In genomic region chr16:4315185-4316102, GRCh38 we compare ENCODE assay signal across 7 cellular contexts. TPM values are rescaled to one million over a fixed set of nuclear protein-coding genes. Genes with fewer than 3 reads are reported as not detected.
DNase-seq lines count a peak whose midpoint lies in the region; ATAC-seq, FAIRE-seq and TF ChIP-seq lines count a peak whose summit lies in the region.

TSS of gene GLIS2 (plus strand) at chr16:4316067. CDS start at chr16:4332281, 16,214 bp downstream.

- H3F3A ChIP-seq in MM.1S (ENCODE audit: insufficient read depth, low read length), result 0 out of 2 replicates have a peak, but pooled peaks cover 5% of the 10 kb centered on the region

- H4K20me1 ChIP-seq in MM.1S (ENCODE audit: insufficient read depth, low read length) (no peaks in the 10 kb centered on the region), endothelial cell of umbilical vein (replicated peaks; ENCODE audit: control insufficient read depth, extremely low read depth, insufficient read depth, low read length) (no peaks in the 10 kb centered on the region)

- peak; percentile 72 for DNase-seq in G401 (ENCODE audit: low spot score)
- peak; percentile 39 for DNase-seq in MM.1S
- peak; percentile 60 for DNase-seq in endothelial cell of umbilical vein (ENCODE audit: low read depth, low spot score)
- DNase-seq in midbrain (lab: John Stamatoyannopoulos, UW), result peak; percentile 49

- no peak within 1 kb of the TSS for H3K27ac ChIP-seq in MM.1S (ENCODE audit: low read length)
- H3K27ac ChIP-seq in VCaP, result peak within 1 kb of the TSS; percentile 71
- peak within 1 kb of the TSS; percentile 22 for H3K27ac ChIP-seq in endothelial cell of umbilical vein (ENCODE audit: insufficient read depth, low read depth, low read length)
- peak within 1 kb of the TSS; percentile 80 for H3K27ac ChIP-seq in urinary bladder (ENCODE audit: low read depth)

- H2AFZ ChIP-seq in MM.1S (ENCODE audit: low read length) (peak within 1 kb of the TSS; percentile 61), endothelial cell of umbilical vein (ENCODE audit: low read depth, low read length) (peak within 1 kb of the TSS; percentile 84)

- H3K4me1 ChIP-seq in MM.1S (ENCODE audit: low read length), result 0 out of 2 replicates have a peak, but pooled peaks cover 14% of the 10 kb centered on the region
- peaks cover 21% of the 10 kb centered on the region for H3K4me1 ChIP-seq in endothelial cell of umbilical vein (ENCODE audit: control insufficient read depth, extremely low read depth, insufficient read depth, low read length)
- H3K4me1 ChIP-seq in urinary bladder (ENCODE audit: insufficient read depth), result peaks cover under 1% of the 10 kb centered on the region

- under 1% methylated on average over 103 of the region's 114 CpGs for WGBS in urinary bladder

- FAIRE-seq in endothelial cell of umbilical vein (lab: Jason Lieb, UNC), result peak; percentile 62

- H3K9me3 ChIP-seq in MM.1S (replicated peaks; ENCODE audit: insufficient read depth, low read length), result no peaks in the 10 kb centered on the region
- no peaks in the 10 kb centered on the region for H3K9me3 ChIP-seq in endothelial cell of umbilical vein (replicated peaks; ENCODE audit: control insufficient read depth, insufficient read depth, low read length)

- H3K79me2 ChIP-seq in MM.1S (ENCODE audit: low read length) (no peaks in the 10 kb centered on the region), endothelial cell of umbilical vein (ENCODE audit: control insufficient read depth, insufficient read depth, low read length) (peaks cover 36% of the 10 kb centered on the region)

- TF ChIP-seq CTCF in MM.1S (IDR thresholded peaks at IDR 0.05; ENCODE audit: low read length) (no peak), VCaP (conservative IDR thresholded peaks at IDR 0.05) (no peak), endothelial cell of umbilical vein (IDR thresholded peaks at IDR 0.05; ENCODE audit: extremely low read depth in 1 of 2, insufficient read depth in 1 of 2, low read depth in 1 of 2, low read length in 2 of 2) (no peak)

- CTCF ChIA-PET in endothelial cell of umbilical vein (lab: Charles Lee), result interaction anchor here (0.6 to 6.0 kb wide), 11 partner anchors 9 to 115 kb away, joined by 3 to 73 read pairs (median 5); partner anchors contain the start of gene TFAP4

- intact Hi-C loops in endothelial cell of umbilical vein (cut with micrococcal nuclease), result loop anchor here (1.0 to 2.0 kb wide), 3 partner anchors 8 to 43 kb away; partner anchors contain the start of gene TFAP4

- H3K4me2 ChIP-seq in MM.1S (ENCODE audit: low read depth, low read length) (peak within 1 kb of the TSS; percentile 88), endothelial cell of umbilical vein (ENCODE audit: insufficient read depth, low read length) (peak within 1 kb of the TSS; percentile 59)

- H3K36me3 ChIP-seq in MM.1S (replicated peaks; ENCODE audit: insufficient read depth, low read length) (no peaks in the 10 kb centered on the region), endothelial cell of umbilical vein (ENCODE audit: control insufficient read depth in 2 of 2, extremely low read depth in 1 of 2, insufficient read depth in 2 of 2, low read length in 2 of 2) (no peaks in the 10 kb centered on the region), urinary bladder (ENCODE audit: insufficient read depth) (no peaks in the 10 kb centered on the region)

- peak within 1 kb of the TSS; percentile 64 for H3K4me3 ChIP-seq in MM.1S (ENCODE audit: low read length)
- H3K4me3 ChIP-seq in endothelial cell of umbilical vein (replicated peaks in 1 of 3; ENCODE audit: insufficient read depth in 1 of 3, low read depth in 1 of 3, low read length in 3 of 3), result peak within 1 kb of the TSS; percentile 56 to 77 (median 59)
- peak within 1 kb of the TSS; percentile 71 for H3K4me3 ChIP-seq in urinary bladder (ENCODE audit: low read depth, low read length)

- dilution Hi-C loops in endothelial cell of umbilical vein (cut with MboI; ENCODE audit: extremely low pct_ligation_motif_present, low sequenced_read_pairs), result no loop called here

- ATAC-seq in HG02885 (IDR thresholded peaks at IDR 0.05; ENCODE audit: poor library complexity, unreplicated experiment), result no peak

- in situ Hi-C loops in G401 (cut with HindIII; ENCODE audit: low sequenced_read_pairs), result no loop called here

- H3K27me3 ChIP-seq in MM.1S (replicated peaks; ENCODE audit: insufficient read depth, low read length), result peaks cover 49% of the 10 kb centered on the region
- no peaks in the 10 kb centered on the region for H3K27me3 ChIP-seq in endothelial cell of umbilical vein (ENCODE audit: control insufficient read depth in 2 of 2, insufficient read depth in 2 of 2, low read length in 2 of 2)

- no peaks in the 10 kb centered on the region for H3K9me2 ChIP-seq in MM.1S (replicated peaks; ENCODE audit: insufficient read depth, low read length)

- TF ChIP-seq POLR2A in endothelial cell of umbilical vein (IDR thresholded peaks at IDR 0.05; ENCODE audit: low read depth, low read length), result no peak

- H3K9me1 ChIP-seq in endothelial cell of umbilical vein (replicated peaks; ENCODE audit: control insufficient read depth, extremely low read depth, insufficient read depth, low read length), result no peaks in the 10 kb centered on the region

- POLR2A ChIA-PET in endothelial cell of umbilical vein (lab: Charles Lee), result interaction anchor here (0.9 kb wide), 1 partner anchor 42 kb away, joined by 5 read pairs; the partner anchor contains the start of gene TFAP4

- H3K9ac ChIP-seq in MM.1S (ENCODE audit: low read length) (no peak within 1 kb of the TSS), endothelial cell of umbilical vein (replicated peaks; ENCODE audit: extremely low read depth, insufficient read depth, low read length) (peak within 1 kb of the TSS; percentile 53)

- no TSS peak for BruUV-seq in endothelial cell of umbilical vein (replicated peaks; lab: Mats Ljungman, UMichigan)

TF ChIP-seq in endothelial cell of umbilical vein, 7 proteins besides CTCF, POLR2A, EP300 and RAD21:
- no peak for TF ChIP-seq JUN (IDR thresholded peaks at IDR 0.05; ENCODE audit: borderline replicate concordance, insufficient read depth, insufficient read length, low read depth)
- TF ChIP-seq POLR2AphosphoS5 (IDR thresholded peaks at IDR 0.05; ENCODE audit: insufficient read depth, low read depth, low read length), result peak; percentile 58

RNA-seq across cellular contexts. Expression of gene GLIS2, which starts in this region (rescaled TPM):
- total RNA-seq in G401 (2014; rRNA removed; shearing (Covaris generic)), result 0.44 and 0.80 TPM in 2 replicates
- 10.1 and 11.3 TPM in 2 replicates for total RNA-seq in endothelial cell of umbilical vein
- 4.6 and 5.1 TPM in 2 replicates for polyA plus RNA-seq in endothelial cell of umbilical vein
- 5.2 and 7.1 TPM in 2 replicates for polyA plus RNA-seq in endothelial cell of umbilical vein (2011; cell fraction: cytosol; rRNA removed)
- polyA plus RNA-seq in endothelial cell of umbilical vein (2011; cell fraction: nucleus; rRNA removed), result 4.7 and 5.8 TPM in 2 replicates
- 7.3 and 11.8 TPM in 2 replicates for polyA plus RNA-seq in endothelial cell of umbilical vein (2012)
- 2.0 and 3.2 TPM in 2 replicates for polyA minus RNA-seq in endothelial cell of umbilical vein
- polyA minus RNA-seq in endothelial cell of umbilical vein (2011; cell fraction: cytosol; rRNA and poly(A)+ RNA removed), result 7.5 TPM
- 1.0 and 2.9 TPM in 2 replicates for polyA minus RNA-seq in endothelial cell of umbilical vein (2011; cell fraction: nucleus; rRNA and poly(A)+ RNA removed)
- 6.1 TPM for total RNA-seq in urinary bladder
- 22.1 TPM for polyA plus RNA-seq in urinary bladder

Comparison
In these comparisons a context has a peak if more than half of its experiments do, and no peak if none do; other contexts are left out.
1. Peak in DNase-seq in G401; RNA of the gene not detected or under 1 TPM.